1 cellular context compared by ENCODE assay signal in the genomic region with DNA sequence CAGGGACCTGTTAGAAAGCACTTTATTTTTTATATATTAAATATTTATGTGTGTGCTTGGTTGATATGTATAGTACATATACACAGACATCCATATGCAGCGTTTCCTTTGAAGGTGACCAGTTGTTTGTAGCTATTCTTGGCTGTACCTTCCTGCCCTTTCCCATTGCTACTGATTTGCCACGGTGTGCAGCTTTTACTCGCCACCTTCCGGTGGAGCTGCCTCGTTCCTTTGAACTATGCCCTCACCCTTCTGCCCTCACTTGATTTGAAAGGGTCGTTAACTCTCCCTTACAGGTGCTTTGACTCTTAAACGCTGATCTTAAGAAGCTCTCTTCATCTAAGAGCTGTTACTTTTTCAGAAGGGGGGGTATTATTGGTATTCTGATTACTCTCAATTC.
TF ChIP-seq lines count a peak whose summit lies in the region.

No MANE protein-coding gene starts in this region.

TF ChIP-seq in WTC11, 78 proteins besides CTCF, POLR2A, EP300 and RAD21 (continued from another document):
- TF ChIP-seq, protein P1, sequence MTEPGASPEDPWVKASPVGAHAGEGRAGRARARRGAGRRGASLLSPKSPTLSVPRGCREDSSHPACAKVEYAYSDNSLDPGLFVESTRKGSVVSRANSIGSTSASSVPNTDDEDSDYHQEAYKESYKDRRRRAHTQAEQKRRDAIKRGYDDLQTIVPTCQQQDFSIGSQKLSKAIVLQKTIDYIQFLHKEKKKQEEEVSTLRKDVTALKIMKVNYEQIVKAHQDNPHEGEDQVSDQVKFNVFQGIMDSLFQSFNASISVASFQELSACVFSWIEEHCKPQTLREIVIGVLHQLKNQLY (CRISPR knock-in tag; IDR thresholded peaks at IDR 0.05), result no peak
- TF ChIP-seq NR1H2 (CRISPR knock-in tag; IDR thresholded peaks at IDR 0.05), result no peak
- TF ChIP-seq JAZF1 (CRISPR knock-in tag; IDR thresholded peaks at IDR 0.05), result no peak
- no peak for TF ChIP-seq ZNF263 (CRISPR knock-in tag; IDR thresholded peaks at IDR 0.05; ENCODE audit: low read depth)
- no peak for TF ChIP-seq GABPB1 (CRISPR knock-in tag; IDR thresholded peaks at IDR 0.05)
- TF ChIP-seq, protein P2, sequence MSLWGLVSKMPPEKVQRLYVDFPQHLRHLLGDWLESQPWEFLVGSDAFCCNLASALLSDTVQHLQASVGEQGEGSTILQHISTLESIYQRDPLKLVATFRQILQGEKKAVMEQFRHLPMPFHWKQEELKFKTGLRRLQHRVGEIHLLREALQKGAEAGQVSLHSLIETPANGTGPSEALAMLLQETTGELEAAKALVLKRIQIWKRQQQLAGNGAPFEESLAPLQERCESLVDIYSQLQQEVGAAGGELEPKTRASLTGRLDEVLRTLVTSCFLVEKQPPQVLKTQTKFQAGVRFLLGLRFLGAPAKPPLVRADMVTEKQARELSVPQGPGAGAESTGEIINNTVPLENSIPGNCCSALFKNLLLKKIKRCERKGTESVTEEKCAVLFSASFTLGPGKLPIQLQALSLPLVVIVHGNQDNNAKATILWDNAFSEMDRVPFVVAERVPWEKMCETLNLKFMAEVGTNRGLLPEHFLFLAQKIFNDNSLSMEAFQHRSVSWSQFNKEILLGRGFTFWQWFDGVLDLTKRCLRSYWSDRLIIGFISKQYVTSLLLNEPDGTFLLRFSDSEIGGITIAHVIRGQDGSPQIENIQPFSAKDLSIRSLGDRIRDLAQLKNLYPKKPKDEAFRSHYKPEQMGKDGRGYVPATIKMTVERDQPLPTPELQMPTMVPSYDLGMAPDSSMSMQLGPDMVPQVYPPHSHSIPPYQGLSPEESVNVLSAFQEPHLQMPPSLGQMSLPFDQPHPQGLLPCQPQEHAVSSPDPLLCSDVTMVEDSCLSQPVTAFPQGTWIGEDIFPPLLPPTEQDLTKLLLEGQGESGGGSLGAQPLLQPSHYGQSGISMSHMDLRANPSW (CRISPR knock-in tag; conservative IDR thresholded peaks at IDR 0.05; ENCODE audit: low read depth), result no peak
- TF ChIP-seq EMX1 (CRISPR knock-in tag; IDR thresholded peaks at IDR 0.05), result no peak
- TF ChIP-seq, protein P3, sequence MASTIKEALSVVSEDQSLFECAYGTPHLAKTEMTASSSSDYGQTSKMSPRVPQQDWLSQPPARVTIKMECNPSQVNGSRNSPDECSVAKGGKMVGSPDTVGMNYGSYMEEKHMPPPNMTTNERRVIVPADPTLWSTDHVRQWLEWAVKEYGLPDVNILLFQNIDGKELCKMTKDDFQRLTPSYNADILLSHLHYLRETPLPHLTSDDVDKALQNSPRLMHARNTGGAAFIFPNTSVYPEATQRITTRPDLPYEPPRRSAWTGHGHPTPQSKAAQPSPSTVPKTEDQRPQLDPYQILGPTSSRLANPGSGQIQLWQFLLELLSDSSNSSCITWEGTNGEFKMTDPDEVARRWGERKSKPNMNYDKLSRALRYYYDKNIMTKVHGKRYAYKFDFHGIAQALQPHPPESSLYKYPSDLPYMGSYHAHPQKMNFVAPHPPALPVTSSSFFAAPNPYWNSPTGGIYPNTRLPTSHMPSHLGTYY (CRISPR knock-in tag; IDR thresholded peaks at IDR 0.05), result no peak
- no peak for TF ChIP-seq TEAD4 (CRISPR knock-in tag; IDR thresholded peaks at IDR 0.05)
- no peak for TF ChIP-seq SMAD4 (CRISPR knock-in tag; IDR thresholded peaks at IDR 0.05)
